ENCODE assay signal across 25 cellular contexts in the genomic region with DNA sequence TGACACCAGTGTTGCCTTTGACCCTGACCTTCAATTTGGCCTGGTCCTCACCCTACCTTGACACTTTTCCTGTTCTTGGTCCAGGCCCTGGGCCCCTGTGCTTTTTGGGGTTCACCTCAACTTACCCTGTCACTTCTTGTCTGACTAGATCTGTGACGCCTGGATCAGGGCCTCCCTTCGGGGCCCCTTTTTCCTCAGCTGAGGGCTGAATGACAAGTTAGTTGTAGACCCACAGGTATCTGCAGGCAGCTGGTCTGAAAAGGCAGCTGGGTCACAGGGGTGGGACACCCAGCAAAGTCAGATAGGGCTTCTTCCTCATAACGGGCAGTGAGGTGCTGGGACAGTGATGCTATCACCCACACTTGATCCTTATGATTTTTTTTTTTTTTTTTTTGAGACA.
"Had no signal": no experiment of that assay in that cellular context is flagged by ENCODE, and none has a peak within 500 bp of the region (broad histone marks: within the 10 kb centered on the region; RNA-seq: fewer than 3 reads in every experiment).

No MANE protein-coding gene starts in this region.

- H3K27ac Mint-ChIP-seq: immature natural killer cell; naive thymus-derived CD4-positive, alpha-beta T cell; nephron progenitor cell had no signal

- H3K9me3 Mint-ChIP-seq: nephron progenitor cell had no signal

- H3K4me3 ChIP-seq: colonic mucosa, dorsolateral prefrontal cortex, esophagus squamous epithelium, gastroesophageal sphincter, lung, sigmoid colon, skin epidermis, stomach, thoracic aorta, transverse colon, uterus had no signal

- H3K36me3 Mint-ChIP-seq: immature natural killer cell had no signal

- ATAC-seq: gastroesophageal sphincter; left cardiac atrium; left ventricle myocardium superior; naive thymus-derived CD4-positive, alpha-beta T cell had no signal

- H3K27ac ChIP-seq: colonic mucosa, dorsolateral prefrontal cortex, esophagus squamous epithelium, gastroesophageal sphincter, parathyroid adenoma, sigmoid colon, skin epidermis, stomach, thoracic aorta, transverse colon, uterus had no signal

- H3K4me3 Mint-ChIP-seq: immature natural killer cell; naive thymus-derived CD4-positive, alpha-beta T cell; nephron progenitor cell had no signal

- DNase-seq: cerebellar nuclear complex; colonic mucosa; dorsolateral prefrontal cortex; effector memory CD4-positive, alpha-beta T cell; esophagus squamous epithelium; foreskin fibroblast; immature natural killer cell; kidney; left cardiac atrium; left ventricle myocardium superior; mesendoderm; nephron progenitor cell; sigmoid colon; stimulated activated CD4-positive, alpha-beta T cell treated with anti-CD3 and anti-CD28 coated beads, Interleukin-4, amount 100 ng/mL, for 4 hours; stimulated activated naive CD4-positive, alpha-beta T cell; stomach; substantia nigra; transverse colon; uterus had no signal
